Comparison of ENCODE assay signal across 5 cellular contexts in the genomic region with DNA sequence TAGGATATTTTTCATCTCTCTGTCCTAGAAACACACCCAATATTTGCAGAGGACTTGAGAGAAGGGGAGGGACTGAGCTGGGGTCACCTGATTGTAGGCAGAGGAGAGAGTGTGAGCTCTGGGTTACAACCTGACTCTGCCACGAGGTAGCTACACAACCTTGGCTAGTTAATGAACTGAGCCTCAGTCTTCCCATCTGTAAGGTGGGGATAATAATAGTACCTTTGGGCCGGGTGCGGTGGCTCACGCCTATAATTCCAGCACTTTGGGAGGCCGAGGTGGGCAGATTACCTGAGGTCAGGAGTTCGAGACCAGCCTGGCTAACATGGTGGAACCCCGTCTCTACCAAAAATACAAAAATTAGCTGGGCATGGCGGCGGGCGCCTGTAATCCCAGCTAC. TPM values are rescaled to one million over a fixed set of nuclear protein-coding genes. Genes with fewer than 3 reads are reported as not detected.
DNase-seq lines count a peak whose midpoint lies in the region; ATAC-seq and TF ChIP-seq lines count a peak whose summit lies in the region.
"Not testable (repeated sequence)": the region's sequence is repeated elsewhere in the genome, so short reads cannot be mapped to it uniquely, and the experiment has no call there.

No MANE protein-coding gene starts in this region.

- H3K27ac ChIP-seq in left lung, result not testable (repeated sequence)

- H3K27ac Mint-ChIP-seq in chondrocyte (ENCODE audit: unreplicated experiment), result not testable (repeated sequence)
- peak overlapping the region; percentile 42 for H3K27ac Mint-ChIP-seq in progenitor cell of endocrine pancreas

- intact Hi-C loops in left lung (cut with DNase I), result not testable (repeated sequence)

- H3K4me3 Mint-ChIP-seq in chondrocyte (ENCODE audit: unreplicated experiment); progenitor cell of endocrine pancreas (ENCODE audit: low read depth): not testable (repeated sequence)

- not testable (repeated sequence) for H3K4me1 Mint-ChIP-seq in chondrocyte (ENCODE audit: low read depth)
- H3K4me1 Mint-ChIP-seq in progenitor cell of endocrine pancreas (ENCODE audit: low read depth), result peaks cover 16% of the 10 kb centered on the region

- H3K27me3 ChIP-seq in left lung, result not testable (repeated sequence)

- not testable (repeated sequence) for TF ChIP-seq CTCF in chondrocyte (IDR thresholded peaks at IDR 0.05); left lung (IDR thresholded peaks at IDR 0.05); progenitor cell of endocrine pancreas (IDR thresholded peaks at IDR 0.05; ENCODE audit: unreplicated experiment)

- not testable (repeated sequence) for H3K4me1 ChIP-seq in left lung

- ATAC-seq in left lung, result peak; percentile 39

- H3K27me3 Mint-ChIP-seq in chondrocyte (ENCODE audit: low read depth); progenitor cell of endocrine pancreas: not testable (repeated sequence)

- not testable (repeated sequence) for H3K36me3 Mint-ChIP-seq in chondrocyte (ENCODE audit: low read depth); progenitor cell of endocrine pancreas (ENCODE audit: insufficient read depth)

- not testable (repeated sequence) for H3K9me3 ChIP-seq in left lung

- not testable (repeated sequence) for H3K4me3 ChIP-seq in left lung

- peak; percentile 66 for DNase-seq in DMS53 (lab: John Stamatoyannopoulos, UW)
- peak; percentile 39 for DNase-seq in NCI-H2029 (lab: John Stamatoyannopoulos, UW)
- DNase-seq in chondrocyte (ENCODE audit: low spot score), result peak; percentile 41
- not testable (repeated sequence) for DNase-seq in left lung; progenitor cell of endocrine pancreas (ENCODE audit: low spot score, unreplicated experiment)

- H3K9me3 Mint-ChIP-seq in chondrocyte (ENCODE audit: low read depth); progenitor cell of endocrine pancreas (ENCODE audit: low read depth): not testable (repeated sequence)

- not testable (repeated sequence) for H3K36me3 ChIP-seq in left lung

RNA-seq across cellular contexts. Expression of gene KIF3B, which starts 16.5 kb away (rescaled TPM):
- 34.2 to 36.1 TPM (median 35.5 TPM) in 3 replicates for total RNA-seq in chondrocyte
- total RNA-seq in left lung, result 10 to 100 TPM; 27.4 to 34.6 TPM
- total RNA-seq in progenitor cell of endocrine pancreas, result 60.2 and 61.6 TPM in 2 replicates

RNA-seq across cellular contexts. Expression of gene POFUT1, which starts 53.3 kb away (rescaled TPM):
- total RNA-seq in chondrocyte, result 61.6 to 68.3 TPM (median 66.4 TPM) in 3 replicates
- 10 to 100 TPM; 29.2 to 36.2 TPM for total RNA-seq in left lung
- 48.7 and 49.8 TPM in 2 replicates for total RNA-seq in progenitor cell of endocrine pancreas

RNA-seq across cellular contexts. Expression of gene PLAGL2, which starts 53.4 kb away (rescaled TPM):
- 9.1 to 16.9 TPM (median 16.4 TPM) in 3 replicates for total RNA-seq in chondrocyte
- total RNA-seq in left lung, result 10 to 100 TPM; 12.6 to 14.5 TPM
- 57.1 and 59.3 TPM in 2 replicates for total RNA-seq in progenitor cell of endocrine pancreas
